Comparison of ENCODE assay signal across 16 cellular contexts in the genomic region with DNA sequence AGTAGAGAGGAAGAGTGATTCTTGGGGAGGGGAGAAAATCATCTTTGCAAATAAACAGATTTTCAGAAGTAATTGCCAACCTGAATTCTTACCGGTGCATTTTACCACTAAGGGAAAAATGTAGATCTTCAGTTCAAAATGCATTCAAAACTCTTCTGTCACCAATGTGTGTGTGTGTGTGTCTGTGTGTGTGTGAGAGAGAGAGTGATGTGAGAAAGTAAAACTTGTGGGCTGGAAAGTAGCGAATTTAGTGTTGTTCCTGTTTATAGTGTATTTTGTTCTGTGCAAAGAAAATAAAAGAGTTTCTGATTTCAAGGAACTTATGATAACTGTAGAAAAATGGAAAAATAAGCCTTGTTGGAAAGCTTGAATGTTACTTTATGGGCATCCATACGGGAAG. TPM values are rescaled to one million over a fixed set of nuclear protein-coding genes. Genes with fewer than 3 reads are reported as not detected.
DNase-seq lines count a peak whose midpoint lies in the region; ATAC-seq and TF ChIP-seq lines count a peak whose summit lies in the region.
"Had no signal": no experiment of that assay in that cellular context is flagged by ENCODE, and none has a peak within 500 bp of the region (broad histone marks: within the 10 kb centered on the region; RNA-seq: fewer than 3 reads in every experiment).

No MANE protein-coding gene starts in this region.

- H3K4me3 ChIP-seq in breast epithelium, result no peak overlapping the region
- H3K4me3 ChIP-seq: BLaER1, HAP-1 had no signal

- no peaks in the 10 kb centered on the region for H3K9me3 Mint-ChIP-seq in activated CD4-positive, alpha-beta T cell treated with anti-CD3 and anti-CD28 coated beads, Interleukin-2, amount 10 ng/mL, durations not matched to agents 24 days and 14 days
- H3K9me3 Mint-ChIP-seq in MCF 10A (ENCODE audit: unreplicated experiment), result no peaks in the 10 kb centered on the region
- H3K9me3 Mint-ChIP-seq in central memory CD8-positive, alpha-beta T cell, result no peaks in the 10 kb centered on the region

- H3K27ac Mint-ChIP-seq in activated CD4-positive, alpha-beta T cell treated with anti-CD3 and anti-CD28 coated beads, Interleukin-2, amount 10 ng/mL, durations not matched to agents 24 days and 14 days, result peak overlapping the region; percentile 31
- peak overlapping the region; percentile 37 for H3K27ac Mint-ChIP-seq in MCF 10A (ENCODE audit: low read depth, unreplicated experiment)
- H3K27ac Mint-ChIP-seq in central memory CD8-positive, alpha-beta T cell (ENCODE audit: low read depth), result peak overlapping the region; percentile 6

- H3K27ac ChIP-seq in breast epithelium, result no peak overlapping the region
- H3K27ac ChIP-seq: 22Rv1, BLaER1 had no signal

- H3K36me3 ChIP-seq in breast epithelium, result peaks cover 13% of the 10 kb centered on the region

- TF ChIP-seq POLR2A in breast epithelium (IDR thresholded peaks at IDR 0.05), result no peak

- no TSS peak for BruUV-seq in MCF 10A (replicated peaks; lab: Mats Ljungman, UMichigan)

- TF ChIP-seq CTCF in MCF 10A (IDR thresholded peaks at IDR 0.05; ENCODE audit: unreplicated experiment) (no peak), breast epithelium (IDR thresholded peaks at IDR 0.05) (no peak), GM20000 (IDR thresholded peaks at IDR 0.05; ENCODE audit: extremely low read depth, missing control alignments) (no peak)

- H3K4me1 Mint-ChIP-seq in activated CD4-positive, alpha-beta T cell treated with anti-CD3 and anti-CD28 coated beads, Interleukin-2, amount 10 ng/mL, durations not matched to agents 24 days and 14 days, result peaks cover 20% of the 10 kb centered on the region
- H3K4me1 Mint-ChIP-seq in MCF 10A (ENCODE audit: insufficient read depth, unreplicated experiment), result peaks cover 6% of the 10 kb centered on the region
- no peaks in the 10 kb centered on the region for H3K4me1 Mint-ChIP-seq in central memory CD8-positive, alpha-beta T cell

- H3K27me3 ChIP-seq in breast epithelium, result no peaks in the 10 kb centered on the region
- H3K27me3 ChIP-seq: BLaER1 had no signal

- DNase-seq in activated CD4-positive, alpha-beta T cell treated with anti-CD3 and anti-CD28 coated beads, Interleukin-2, amount 10 ng/mL, durations not matched to agents 24 days and 14 days, result no peak
- no peak for DNase-seq in activated CD4-positive, alpha-beta T cell treated with anti-CD3 and anti-CD28 coated beads for 1 hour
- no peak for DNase-seq in MCF 10A (ENCODE audit: unreplicated experiment)
- DNase-seq in breast epithelium (ENCODE audit: low spot score in 2 of 2), result no peak
- DNase-seq in central memory CD8-positive, alpha-beta T cell (ENCODE audit: low spot score in 2 of 2), result no peak
- no peak for DNase-seq in hepatic stellate cell (ENCODE audit: low spot score)
- DNase-seq in GM20000 (ENCODE audit: low spot score), result no peak
- DNase-seq: AML-193, DMS79 had no signal

- no peak for ATAC-seq in central memory CD8-positive, alpha-beta T cell (replicated peaks; ENCODE audit: extremely low read depth, poor library complexity, severe bottlenecking)
- no peak for ATAC-seq in GM21390 (IDR thresholded peaks at IDR 0.05; ENCODE audit: unreplicated experiment)
- ATAC-seq: HepG2 had no signal

- no peaks in the 10 kb centered on the region for H3K9me3 ChIP-seq in breast epithelium
- H3K9me3 ChIP-seq: BLaER1, HAP-1 had no signal

- POLR2A ChIA-PET in MCF 10A (lab: Yijun Ruan, JAX), result interaction anchor here (0.6 kb wide), 1 partner anchor 494 kb away, joined by 3 read pairs; no protein-coding TSS in a partner anchor

- intact Hi-C loops in activated CD4-positive, alpha-beta T cell treated with anti-CD3 and anti-CD28 coated beads, Interleukin-2, amount 10 ng/mL, durations not matched to agents 24 days and 14 days (cut with micrococcal nuclease), result no loop called here
- intact Hi-C loops in MCF 10A (cut with micrococcal nuclease) (no loop called here), breast epithelium (cut with DNase I; ENCODE audit: low total_unique reads) (no loop called here)

- no peaks in the 10 kb centered on the region for H3K27me3 Mint-ChIP-seq in activated CD4-positive, alpha-beta T cell treated with anti-CD3 and anti-CD28 coated beads, Interleukin-2, amount 10 ng/mL, durations not matched to agents 24 days and 14 days
- no peaks in the 10 kb centered on the region for H3K27me3 Mint-ChIP-seq in MCF 10A (ENCODE audit: insufficient read depth, unreplicated experiment)
- no peaks in the 10 kb centered on the region for H3K27me3 Mint-ChIP-seq in central memory CD8-positive, alpha-beta T cell

- CTCF ChIA-PET in MCF 10A (lab: Yijun Ruan, JAX), result interaction anchor here (0.6 to 1.0 kb wide), 3 partner anchors 20 to 142 kb away, joined by 3 to 4 read pairs (median 3); no protein-coding TSS in a partner anchor

- H3K36me3 Mint-ChIP-seq in activated CD4-positive, alpha-beta T cell treated with anti-CD3 and anti-CD28 coated beads, Interleukin-2, amount 10 ng/mL, durations not matched to agents 24 days and 14 days (ENCODE audit: low read depth), result peaks cover 47% of the 10 kb centered on the region
- peaks cover 75% of the 10 kb centered on the region for H3K36me3 Mint-ChIP-seq in MCF 10A (ENCODE audit: insufficient read depth, unreplicated experiment)
- peaks cover 32% of the 10 kb centered on the region for H3K36me3 Mint-ChIP-seq in central memory CD8-positive, alpha-beta T cell (ENCODE audit: insufficient read depth)

- no peaks in the 10 kb centered on the region for H3K4me1 ChIP-seq in breast epithelium
- H3K4me1 ChIP-seq: BLaER1, HAP-1 had no signal

- no peak overlapping the region for H3K4me3 Mint-ChIP-seq in activated CD4-positive, alpha-beta T cell treated with anti-CD3 and anti-CD28 coated beads, Interleukin-2, amount 10 ng/mL, durations not matched to agents 24 days and 14 days
- H3K4me3 Mint-ChIP-seq in MCF 10A (ENCODE audit: unreplicated experiment), result no peak overlapping the region
- no peak overlapping the region for H3K4me3 Mint-ChIP-seq in central memory CD8-positive, alpha-beta T cell

RNA-seq across cellular contexts. Expression of a gene that starts 27.0 kb away (rescaled TPM):
- total RNA-seq in activated CD4-positive, alpha-beta T cell treated with anti-CD3 and anti-CD28 coated beads, Interleukin-2, amount 10 ng/mL, durations not matched to agents 24 days and 14 days, result not detected in 2 replicates
- total RNA-seq in MCF 10A (2022) (not detected in 2 replicates), breast epithelium (under 1 TPM in 1 of 3 donors, not detected in 2; 0.73 TPM)
- total RNA-seq: G401, H1, HepG2 had no signal

RNA-seq across cellular contexts. Expression of a gene that starts 52.2 kb away (rescaled TPM):
- 71.9 and 72.0 TPM in 2 replicates for total RNA-seq in activated CD4-positive, alpha-beta T cell treated with anti-CD3 and anti-CD28 coated beads, Interleukin-2, amount 10 ng/mL, durations not matched to agents 24 days and 14 days
- total RNA-seq in MCF 10A (2022) (71.1 and 90.3 TPM in 2 replicates), breast epithelium (100 to 1,000 TPM in 2 of 3 donors, 10 to 100 TPM in 1; 79.8 to 156 (median 103) TPM)
